Comparison of ENCODE assay signal across 26 cellular contexts in the genomic region with DNA sequence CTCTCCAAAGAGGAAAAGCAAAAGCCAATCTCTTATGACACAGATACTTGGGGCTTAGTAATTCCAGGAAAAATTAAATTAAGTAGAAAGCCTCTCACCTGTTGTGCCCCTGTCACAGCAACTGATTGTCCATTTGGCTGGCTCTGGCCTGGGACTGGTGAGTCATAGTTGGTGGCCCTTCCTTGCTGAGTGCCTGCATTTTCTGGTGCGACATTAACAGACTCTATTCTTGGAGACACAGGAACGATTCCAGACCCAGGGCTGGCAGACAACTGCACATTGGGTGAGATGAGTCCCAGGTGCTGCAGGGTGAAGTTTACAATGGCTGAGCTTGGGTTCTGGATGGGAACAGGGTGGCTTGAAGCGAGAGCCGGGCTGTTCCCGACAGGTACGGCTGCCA. TPM values are rescaled to one million over a fixed set of nuclear protein-coding genes. Genes with fewer than 3 reads are reported as not detected.
"Had no signal": no experiment of that assay in that cellular context is flagged by ENCODE, and none has a peak within 500 bp of the region (broad histone marks: within the 10 kb centered on the region; RNA-seq: fewer than 3 reads in every experiment).

No MANE protein-coding gene starts in this region.

- H3K27me3 ChIP-seq: esophagus muscularis mucosa, sigmoid colon, spleen, upper lobe of right lung had no signal

- H3K36me3 ChIP-seq: esophagus muscularis mucosa, sigmoid colon, upper lobe of right lung had no signal

- H3K4me3 ChIP-seq: esophagus muscularis mucosa, sigmoid colon, spleen, upper lobe of right lung had no signal

- H3K4me1 ChIP-seq: esophagus muscularis mucosa, parathyroid adenoma, sigmoid colon, spleen had no signal

- DNase-seq: activated CD4-positive, alpha-beta T cell treated with anti-CD3 and anti-CD28 coated beads for 1 hour; activated CD4-positive, alpha-beta T cell treated with anti-CD3 and anti-CD28 coated beads, Interleukin-2, amount 50 U/mL, for 1 hour; activated CD8-positive, alpha-beta T cell treated with anti-CD3 and anti-CD28 coated beads, Interleukin-2, amount 10 ng/mL, durations not matched to agents 7 days and 5 days; activated gamma-delta T cell treated with Interleukin-2 at 50 U/mL for 16 hours; anterior cingulate cortex; caudate nucleus; effector memory CD4-positive, alpha-beta T cell; midbrain; nucleus accumbens; sigmoid colon; spleen; stimulated activated CD4-positive, alpha-beta T cell treated with anti-CD3 and anti-CD28 coated beads, Interleukin-4, amount 100 ng/mL, for 1 hour; stimulated activated naive CD4-positive, alpha-beta T cell; T-helper 9 cell; upper lobe of right lung had no signal

- H3K27ac ChIP-seq: esophagus muscularis mucosa, parathyroid adenoma, sigmoid colon, spleen, upper lobe of right lung had no signal

- ATAC-seq: activated CD8-positive, alpha-beta T cell treated with anti-CD3 and anti-CD28 coated beads, Interleukin-2, amount 10 ng/mL, durations not matched to agents 7 days and 5 days; left lobe of liver; upper lobe of right lung had no signal

- H3K9me3 ChIP-seq: sigmoid colon, spleen, upper lobe of right lung had no signal

RNA-seq across cellular contexts. Expression of a gene that starts 23.3 kb away (rescaled TPM):
- total RNA-seq: activated CD8-positive, alpha-beta T cell treated with anti-CD3 and anti-CD28 coated beads, Interleukin-2, amount 10 ng/mL, durations not matched to agents 7 days and 5 days; activated T-helper 1 cell treated with anti-CD3 and anti-CD28 coated beads, Interleukin-12 subunit alpha, Interleukin-12 subunit beta, Interleukin-2, Interleukin-4 antibody, amounts not matched to agents 30 ng/mL and 10 ng/mL and 1 ng/mL, durations not matched to agents 14 hours and 24 hours and 36 hours; dermis microvascular lymphatic vessel endothelial cell; endothelial cell of umbilical vein; esophagus muscularis mucosa; frontal cortex; left lobe of liver; lung microvascular endothelial cell; sigmoid colon; spleen; T-helper 1 cell treated with Interleukin-12 subunit alpha and Interleukin-12 subunit beta and Interleukin-4 antibody, amounts not matched to agents 30 ng/mL and 1 ng/mL, for 36 hours; upper lobe of right lung had no signal
- polyA plus RNA-seq: endothelial cell of umbilical vein, keratinocyte, neural cell had no signal
